ENCODE assay signal across 37 cellular contexts in genomic region chr22:32120603-32121002, GRCh38. TPM values are rescaled to one million over a fixed set of nuclear protein-coding genes. Genes with fewer than 3 reads are reported as not detected.
"Had no signal": no experiment of that assay in that cellular context is flagged by ENCODE, and none has a peak within 500 bp of the region (broad histone marks: within the 10 kb centered on the region; RNA-seq: fewer than 3 reads in every experiment).

No MANE protein-coding gene starts in this region.

- H3K36me3 ChIP-seq: adrenal gland, ascending aorta, brain microvascular endothelial cell, breast epithelium, cardiac muscle cell had no signal

- H3K9me3 ChIP-seq: adrenal gland, ascending aorta, body of pancreas, breast epithelium had no signal

- H3K4me3 ChIP-seq: adrenal gland, ascending aorta, body of pancreas, breast epithelium, cardiac muscle cell had no signal

- H3K27me3 ChIP-seq: adrenal gland, ascending aorta, body of pancreas, brain microvascular endothelial cell, cardiac muscle cell had no signal

- ATAC-seq: activated naive CD4-positive, alpha-beta T cell treated with anti-CD3 and anti-CD28 coated beads, Interleukin-2, amount 50 U/mL, for 72 hours; activated T-cell treated with anti-CD3 and anti-CD28 coated beads, Interleukin-2, amount 50 U/mL, for 4 hours; activated T-cell treated with anti-CD3 and anti-CD28 coated beads, Interleukin-2, amount 50 U/mL, for 72 hours; activated T-helper 17 cell treated with anti-CD3 and anti-CD28 coated beads, Interleukin-2, amount 50 U/mL, for 72 hours; body of pancreas had no signal

- H3K4me1 ChIP-seq: adrenal gland, ascending aorta, body of pancreas, breast epithelium had no signal

- H3K27ac ChIP-seq: adrenal gland, ascending aorta, body of pancreas, brain microvascular endothelial cell, breast epithelium, cardiac muscle cell had no signal

- DNase-seq: activated effector memory CD4-positive, alpha-beta T cell treated with anti-CD3 and anti-CD28 coated beads, Interleukin-2, amount 50 U/mL, for 16 hours; activated effector memory CD4-positive, alpha-beta T cell treated with Interleukin-2 at 50 U/mL for 16 hours; activated gamma-delta T cell; activated gamma-delta T cell treated with Interleukin-2 at 50 U/mL for 16 hours; activated naive CD4-positive, alpha-beta T cell; activated naive CD4-positive, alpha-beta T cell treated with anti-CD3 and anti-CD28 coated beads for 36 hours; activated naive CD4-positive, alpha-beta T cell treated with anti-CD3 and anti-CD28 coated beads, Interleukin-2, amount 10 ng/mL, durations not matched to agents 7 days and 5 days; activated naive CD4-positive, alpha-beta T cell treated with anti-CD3 and anti-CD28 coated beads, Interleukin-2, amount 50 U/mL, for 16 hours; activated naive CD4-positive, alpha-beta T cell treated with Interleukin-2 at 50 U/mL for 16 hours; activated naive CD8-positive, alpha-beta T cell treated with anti-CD3 and anti-CD28 coated beads for 36 hours; activated naive CD8-positive, alpha-beta T cell treated with anti-CD3 and anti-CD28 coated beads, Interleukin-2, amount 10 ng/mL, durations not matched to agents 7 days and 5 days; activated naive CD8-positive, alpha-beta T cell treated with anti-CD3 and anti-CD28 coated beads, Interleukin-2, amount 50 U/mL, for 24 hours; activated T-cell treated with anti-CD3 and anti-CD28 coated beads, Interleukin-2, amount 50 U/mL, for 1 hour; activated T-cell treated with anti-CD3 and anti-CD28 coated beads, Interleukin-2, amount 50 U/mL, for 24 hours; activated T-cell treated with anti-CD3 and anti-CD28 coated beads, Interleukin-2, amount 50 U/mL, for 4 hours; activated T-cell treated with anti-CD3 and anti-CD28 coated beads, Interleukin-2, amount 50 U/mL, for 48 hours; activated T-cell treated with anti-CD3 and anti-CD28 coated beads, Interleukin-2, amount 50 U/mL, for 72 hours; adrenal gland; amniotic stem cell; amygdala; anterior cingulate cortex; aorta; body of pancreas; brain microvascular endothelial cell; central memory CD4-positive, alpha-beta T cell; cerebellar nuclear complex had no signal

RNA-seq across cellular contexts. Expression of gene C22orf42, which starts 38.5 kb away (rescaled TPM):
- total RNA-seq: activated naive CD4-positive, alpha-beta T cell treated with anti-CD3 and anti-CD28 coated beads for 36 hours; activated naive CD4-positive, alpha-beta T cell treated with anti-CD3 and anti-CD28 coated beads, Interleukin-2, amount 50 U/mL, for 72 hours; activated naive CD8-positive, alpha-beta T cell treated with anti-CD3 and anti-CD28 coated beads for 36 hours; activated naive CD8-positive, alpha-beta T cell treated with anti-CD3 and anti-CD28 coated beads, Interleukin-2, amount 10 ng/mL, durations not matched to agents 7 days and 5 days; activated T-cell treated with anti-CD3 and anti-CD28 coated beads, Interleukin-2, amount 50 U/mL, for 4 hours; activated T-cell treated with anti-CD3 and anti-CD28 coated beads, Interleukin-2, amount 50 U/mL, for 72 hours; activated T-helper 1 cell treated with anti-CD3 and anti-CD28 coated beads, Interleukin-12 subunit alpha, Interleukin-12 subunit beta, Interleukin-2, Interleukin-4 antibody, amounts not matched to agents 30 ng/mL and 10 ng/mL and 1 ng/mL, durations not matched to agents 14 hours and 24 hours and 36 hours; activated T-helper 17 cell treated with anti-CD3 and anti-CD28 coated beads, Interleukin-2, amount 50 U/mL, for 72 hours; activated T-helper 2 cell treated with anti-CD3 and anti-CD28 coated beads, Interferon-gamma antibody, Interleukin-2, Interleukin-4, amounts not matched to agents 10 μg/mL and 5 μg/mL and 100 μg/mL, durations not matched to agents 14 hours and 24 hours and 36 hours; aorta; ascending aorta; astrocyte; breast epithelium; bronchial epithelial cell; cardiac muscle cell; cardiac septum; chondrocyte had no signal
- polyA plus RNA-seq: aorta, cardiac muscle cell had no signal
